8 cellular contexts compared by ENCODE assay signal in genomic region chrX:54639018-54639345, GRCh38.
DNase-seq lines count a peak whose midpoint lies in the region; ATAC-seq and TF ChIP-seq lines count a peak whose summit lies in the region.

No MANE protein-coding gene starts in this region.

- peak overlapping the region; percentile 98 to 100 (median 99) for H3K27ac Mint-ChIP-seq in CD4-positive, alpha-beta memory T cell

- H2AK5ac ChIP-seq in neuronal stem cell (ENCODE audit: low read depth, low read length): no peak overlapping the region

- H4K8ac ChIP-seq in neuronal stem cell (ENCODE audit: low read depth, low read length): no peak overlapping the region

- H3K4me1 ChIP-seq in CD4-positive, alpha-beta memory T cell (ENCODE audit: insufficient read depth, low read length): peaks cover 12% of the 10 kb centered on the region
- H3K4me1 ChIP-seq in OCI-LY3 (ENCODE audit: low read length) (peaks cover 10% of the 10 kb centered on the region), ectodermal cell (ENCODE audit: control insufficient read depth, insufficient read depth, low read length) (peaks cover 6% of the 10 kb centered on the region), neuronal stem cell (ENCODE audit: control insufficient read depth in 2 of 2, insufficient read depth in 1 of 2, low read depth in 1 of 2, low read length in 2 of 2) (peaks cover 0 to 3% of the 10 kb centered on the region in 2 donors)

- H3K4me2 ChIP-seq in OCI-LY3 (ENCODE audit: low read length) (peak overlapping the region; percentile 91), neuronal stem cell (ENCODE audit: insufficient read depth, low read length, poor library complexity, severe bottlenecking) (peak overlapping the region; percentile 25)

- peak overlapping the region; percentile 89 to 96 (median 94) for H3K4me3 Mint-ChIP-seq in CD4-positive, alpha-beta memory T cell

- CTCF ChIA-PET in CD4-positive, alpha-beta memory T cell (lab: Charles Lee; ENCODE audit: partially characterized antibody): interaction anchor here (0.7 to 1.9 kb wide), 8 partner anchors 148 to 850 kb away, joined by 3 to 9 read pairs (median 6); partner anchors contain the start of gene APEX2

- no peaks in the 10 kb centered on the region for H4K20me1 ChIP-seq in OCI-LY3 (ENCODE audit: insufficient read depth, low read length)

- intact Hi-C loops in CD4-positive, alpha-beta memory T cell (cut with micrococcal nuclease): loop anchor here (1.0 to 10.0 kb wide), 8 partner anchors 109 to 954 kb away; partner anchors contain the start of genes APEX2, FAM120C, GNL3L and HUWE1

- H2BK12ac ChIP-seq in neuronal stem cell (ENCODE audit: low read length): no peak overlapping the region

- WGBS in ectodermal cell, 2 experiments: 73 to 100% methylated on average over 1 to 2 of the region's 3 CpGs
- no CpG with 5 or more reads among the region's 3 CpGs for WGBS in neuronal stem cell (ENCODE audit: extremely low coverage in 2 of 2, insufficient read length in 2 of 2, insufficient replicate concordance in 1 of 2), 2 donors

- H3K9ac ChIP-seq in OCI-LY3 (ENCODE audit: low read length) (peak overlapping the region; percentile 74), neuronal stem cell (ENCODE audit: low read depth, low read length, poor library complexity) (no peak overlapping the region)

- no peaks in the 10 kb centered on the region for H3K9me3 ChIP-seq in CD4-positive, alpha-beta memory T cell (ENCODE audit: control insufficient read depth in 1 of 2, low read length in 2 of 2)
- no peaks in the 10 kb centered on the region for H3K9me3 ChIP-seq in OCI-LY3 (ENCODE audit: insufficient read depth, low read length)
- H3K9me3 ChIP-seq in ectodermal cell (ENCODE audit: control insufficient read depth, low read length): no peaks in the 10 kb centered on the region
- no peaks in the 10 kb centered on the region for H3K9me3 ChIP-seq in neuronal stem cell (replicated peaks in 1 of 2; ENCODE audit: control insufficient read depth in 2 of 2, insufficient read depth in 1 of 2, low read depth in 1 of 2, low read length in 2 of 2)

- no peaks in the 10 kb centered on the region for H3K27me3 ChIP-seq in CD4-positive, alpha-beta memory T cell (ENCODE audit: insufficient read depth, low read length)
- no peaks in the 10 kb centered on the region for H3K27me3 ChIP-seq in OCI-LY3 (ENCODE audit: low read depth, low read length)
- H3K27me3 ChIP-seq in ectodermal cell (ENCODE audit: control insufficient read depth, insufficient read depth, low read length, poor library complexity, severe bottlenecking): no peaks in the 10 kb centered on the region
- no peaks in the 10 kb centered on the region for H3K27me3 ChIP-seq in neuronal stem cell (ENCODE audit: control insufficient read depth in 3 of 3, insufficient read depth in 3 of 3, low read depth in 1 of 3, low read length in 3 of 3)

- H3K36me3 ChIP-seq in CD4-positive, alpha-beta memory T cell (ENCODE audit: insufficient read depth, low read length): no peaks in the 10 kb centered on the region
- H3K36me3 ChIP-seq in OCI-LY3 (replicated peaks; ENCODE audit: low read depth, low read length): no peaks in the 10 kb centered on the region
- H3K36me3 ChIP-seq in ectodermal cell (ENCODE audit: control insufficient read depth, insufficient read depth, low read length): no peaks in the 10 kb centered on the region
- no peaks in the 10 kb centered on the region for H3K36me3 ChIP-seq in neuronal stem cell (replicated peaks in 1 of 2; ENCODE audit: control insufficient read depth in 2 of 2, insufficient read depth in 2 of 2, low read length in 2 of 2)

- peak overlapping the region in 1 of 2 donors; percentile 59 for H3K4me3 ChIP-seq in CD4-positive, alpha-beta memory T cell (ENCODE audit: low read length in 2 of 2)
- peak overlapping the region; percentile 76 for H3K4me3 ChIP-seq in OCI-LY3 (ENCODE audit: low read length)
- H3K4me3 ChIP-seq in ectodermal cell (ENCODE audit: insufficient read depth, low read depth, low read length): peak overlapping the region; percentile 51
- H3K4me3 ChIP-seq in neuronal stem cell (ENCODE audit: low read length in 2 of 2): peak overlapping the region in 1 of 2 donors; percentile 65

- peaks cover 2 to 12% (median 6%) of the 10 kb centered on the region in 8 donors for H3K9me3 Mint-ChIP-seq in CD4-positive, alpha-beta memory T cell

- no peak for ATAC-seq in GM19397 (IDR thresholded peaks at IDR 0.05; ENCODE audit: unreplicated experiment)

- no peak overlapping the region for H3K14ac ChIP-seq in neuronal stem cell (ENCODE audit: low read length)

- H2BK15ac ChIP-seq in neuronal stem cell (ENCODE audit: low read length): no peak overlapping the region

- H2AFZ ChIP-seq in OCI-LY3 (ENCODE audit: low read depth, low read length) (no peak overlapping the region), neuronal stem cell (ENCODE audit: low read length) (peak overlapping the region; percentile 92)

- POLR2A ChIA-PET in CD4-positive, alpha-beta memory T cell (lab: Charles Lee; ENCODE audit: partially characterized antibody): interaction anchor here (0.9 to 3.4 kb wide), 18 partner anchors 10 to 1557 kb away, joined by 3 to 44 read pairs (median 9); partner anchors contain the start of genes APEX2, FAM120C, GNL3L and MAGED2

- no peak overlapping the region for H3K18ac ChIP-seq in neuronal stem cell (ENCODE audit: low read length)

- no peak for TF ChIP-seq CTCF in OCI-LY3 (IDR thresholded peaks at IDR 0.05; ENCODE audit: low read depth, low read length)
- TF ChIP-seq CTCF in GM13977 (IDR thresholded peaks at IDR 0.05; ENCODE audit: extremely low read depth, insufficient read depth, missing control alignments): no peak

- no peak overlapping the region for H2BK5ac ChIP-seq in neuronal stem cell (ENCODE audit: low read length)

- H4K91ac ChIP-seq in neuronal stem cell (ENCODE audit: low read depth, low read length, poor library complexity): no peak overlapping the region

- H3K79me1 ChIP-seq in neuronal stem cell (ENCODE audit: low read depth, low read length): no peaks in the 10 kb centered on the region

- DNase-seq in CD4-positive, alpha-beta memory T cell: no peak
- no peak for DNase-seq in neuronal stem cell (ENCODE audit: low spot score)
- no peak for DNase-seq in NCI-H2227 treated with DMSO at 0.1 percent for 48 hours (lab: John Stamatoyannopoulos, UW)
- no peak for DNase-seq in GM13977 (ENCODE audit: low spot score)
- no peak for DNase-seq in NCI-H1092 (lab: John Stamatoyannopoulos, UW)

- H3K36me3 Mint-ChIP-seq in CD4-positive, alpha-beta memory T cell: peaks cover 6 to 8% of the 10 kb centered on the region in 2 donors

- no peak overlapping the region for H3K4ac ChIP-seq in neuronal stem cell (ENCODE audit: low read length)

- H3K27me3 Mint-ChIP-seq in CD4-positive, alpha-beta memory T cell: no peaks in the 10 kb centered on the region

- H3K23ac ChIP-seq in neuronal stem cell (ENCODE audit: low read depth, low read length, poor library complexity): no peak overlapping the region

- H2BK120ac ChIP-seq in neuronal stem cell (ENCODE audit: low read depth, low read length): no peak overlapping the region

- in situ Hi-C loops in GM13977 (cut with MboI; ENCODE audit: low pct_unique_long_range_greater_than_20kb, low sequenced_read_pairs, unreplicated experiment): no loop called here

- H3K27ac ChIP-seq in CD4-positive, alpha-beta memory T cell (ENCODE audit: low read depth, low read length): peak overlapping the region; percentile 94
- H3K27ac ChIP-seq in OCI-LY3 (ENCODE audit: low read length): peak overlapping the region; percentile 87
- H3K27ac ChIP-seq in ectodermal cell (ENCODE audit: insufficient read depth, low read depth, low read length, poor library complexity, severe bottlenecking): peak overlapping the region; percentile 99
- H3K27ac ChIP-seq in neuronal stem cell (replicated peaks; ENCODE audit: low read length): peak overlapping the region; percentile 43

- no peaks in the 10 kb centered on the region for H3K79me2 ChIP-seq in OCI-LY3 (ENCODE audit: low read length)

- peaks cover 2 to 23% (median 9%) of the 10 kb centered on the region in 4 donors for H3K4me1 Mint-ChIP-seq in CD4-positive, alpha-beta memory T cell

Comparison
In these comparisons a context has a peak if more than half of its experiments do, and no peak if none do; other contexts are left out.
1. H3K27ac ChIP-seq: peak in every context shown above with its lines; median percentile 99 in ectodermal cell; 94 in CD4-positive, alpha-beta memory T cell; 87 in OCI-LY3; 43 in neuronal stem cell.